1 cellular context compared by ENCODE assay signal in the genomic region with DNA sequence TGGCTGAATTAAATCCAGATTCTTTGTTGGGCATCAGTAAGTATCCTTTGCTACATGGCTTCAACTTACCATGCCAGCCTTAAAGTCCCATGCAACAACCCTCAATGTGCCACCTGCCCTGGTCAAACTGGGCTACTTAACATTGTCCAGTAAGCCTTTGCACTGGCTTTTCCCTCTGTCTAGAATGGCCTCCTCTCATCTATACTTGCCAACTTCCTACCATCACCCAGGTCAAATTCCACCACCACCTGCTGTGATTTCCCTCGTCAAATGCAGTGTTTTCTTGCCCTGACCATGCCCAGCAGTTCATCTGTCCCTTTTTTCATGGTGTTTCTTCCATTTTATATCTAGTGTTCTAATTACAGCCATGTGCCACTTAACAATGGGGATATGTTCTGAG.
TF ChIP-seq lines count a peak whose summit lies in the region.

No MANE protein-coding gene starts in this region.

TF ChIP-seq in WTC11, 78 proteins besides CTCF, POLR2A, EP300 and RAD21 (continued from another document):
- TF ChIP-seq, protein P1, sequence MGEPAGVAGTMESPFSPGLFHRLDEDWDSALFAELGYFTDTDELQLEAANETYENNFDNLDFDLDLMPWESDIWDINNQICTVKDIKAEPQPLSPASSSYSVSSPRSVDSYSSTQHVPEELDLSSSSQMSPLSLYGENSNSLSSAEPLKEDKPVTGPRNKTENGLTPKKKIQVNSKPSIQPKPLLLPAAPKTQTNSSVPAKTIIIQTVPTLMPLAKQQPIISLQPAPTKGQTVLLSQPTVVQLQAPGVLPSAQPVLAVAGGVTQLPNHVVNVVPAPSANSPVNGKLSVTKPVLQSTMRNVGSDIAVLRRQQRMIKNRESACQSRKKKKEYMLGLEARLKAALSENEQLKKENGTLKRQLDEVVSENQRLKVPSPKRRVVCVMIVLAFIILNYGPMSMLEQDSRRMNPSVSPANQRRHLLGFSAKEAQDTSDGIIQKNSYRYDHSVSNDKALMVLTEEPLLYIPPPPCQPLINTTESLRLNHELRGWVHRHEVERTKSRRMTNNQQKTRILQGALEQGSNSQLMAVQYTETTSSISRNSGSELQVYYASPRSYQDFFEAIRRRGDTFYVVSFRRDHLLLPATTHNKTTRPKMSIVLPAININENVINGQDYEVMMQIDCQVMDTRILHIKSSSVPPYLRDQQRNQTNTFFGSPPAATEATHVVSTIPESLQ (CRISPR knock-in tag; IDR thresholded peaks at IDR 0.05), result no peak
- TF ChIP-seq, protein P2, sequence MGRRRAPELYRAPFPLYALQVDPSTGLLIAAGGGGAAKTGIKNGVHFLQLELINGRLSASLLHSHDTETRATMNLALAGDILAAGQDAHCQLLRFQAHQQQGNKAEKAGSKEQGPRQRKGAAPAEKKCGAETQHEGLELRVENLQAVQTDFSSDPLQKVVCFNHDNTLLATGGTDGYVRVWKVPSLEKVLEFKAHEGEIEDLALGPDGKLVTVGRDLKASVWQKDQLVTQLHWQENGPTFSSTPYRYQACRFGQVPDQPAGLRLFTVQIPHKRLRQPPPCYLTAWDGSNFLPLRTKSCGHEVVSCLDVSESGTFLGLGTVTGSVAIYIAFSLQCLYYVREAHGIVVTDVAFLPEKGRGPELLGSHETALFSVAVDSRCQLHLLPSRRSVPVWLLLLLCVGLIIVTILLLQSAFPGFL (CRISPR knock-in tag; IDR thresholded peaks at IDR 0.05; ENCODE audit: borderline replicate concordance), result no peak
- TF ChIP-seq, protein P3, sequence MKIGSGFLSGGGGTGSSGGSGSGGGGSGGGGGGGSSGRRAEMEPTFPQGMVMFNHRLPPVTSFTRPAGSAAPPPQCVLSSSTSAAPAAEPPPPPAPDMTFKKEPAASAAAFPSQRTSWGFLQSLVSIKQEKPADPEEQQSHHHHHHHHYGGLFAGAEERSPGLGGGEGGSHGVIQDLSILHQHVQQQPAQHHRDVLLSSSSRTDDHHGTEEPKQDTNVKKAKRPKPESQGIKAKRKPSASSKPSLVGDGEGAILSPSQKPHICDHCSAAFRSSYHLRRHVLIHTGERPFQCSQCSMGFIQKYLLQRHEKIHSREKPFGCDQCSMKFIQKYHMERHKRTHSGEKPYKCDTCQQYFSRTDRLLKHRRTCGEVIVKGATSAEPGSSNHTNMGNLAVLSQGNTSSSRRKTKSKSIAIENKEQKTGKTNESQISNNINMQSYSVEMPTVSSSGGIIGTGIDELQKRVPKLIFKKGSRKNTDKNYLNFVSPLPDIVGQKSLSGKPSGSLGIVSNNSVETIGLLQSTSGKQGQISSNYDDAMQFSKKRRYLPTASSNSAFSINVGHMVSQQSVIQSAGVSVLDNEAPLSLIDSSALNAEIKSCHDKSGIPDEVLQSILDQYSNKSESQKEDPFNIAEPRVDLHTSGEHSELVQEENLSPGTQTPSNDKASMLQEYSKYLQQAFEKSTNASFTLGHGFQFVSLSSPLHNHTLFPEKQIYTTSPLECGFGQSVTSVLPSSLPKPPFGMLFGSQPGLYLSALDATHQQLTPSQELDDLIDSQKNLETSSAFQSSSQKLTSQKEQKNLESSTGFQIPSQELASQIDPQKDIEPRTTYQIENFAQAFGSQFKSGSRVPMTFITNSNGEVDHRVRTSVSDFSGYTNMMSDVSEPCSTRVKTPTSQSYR (CRISPR knock-in tag; IDR thresholded peaks at IDR 0.05), result no peak
- TF ChIP-seq, protein P4, sequence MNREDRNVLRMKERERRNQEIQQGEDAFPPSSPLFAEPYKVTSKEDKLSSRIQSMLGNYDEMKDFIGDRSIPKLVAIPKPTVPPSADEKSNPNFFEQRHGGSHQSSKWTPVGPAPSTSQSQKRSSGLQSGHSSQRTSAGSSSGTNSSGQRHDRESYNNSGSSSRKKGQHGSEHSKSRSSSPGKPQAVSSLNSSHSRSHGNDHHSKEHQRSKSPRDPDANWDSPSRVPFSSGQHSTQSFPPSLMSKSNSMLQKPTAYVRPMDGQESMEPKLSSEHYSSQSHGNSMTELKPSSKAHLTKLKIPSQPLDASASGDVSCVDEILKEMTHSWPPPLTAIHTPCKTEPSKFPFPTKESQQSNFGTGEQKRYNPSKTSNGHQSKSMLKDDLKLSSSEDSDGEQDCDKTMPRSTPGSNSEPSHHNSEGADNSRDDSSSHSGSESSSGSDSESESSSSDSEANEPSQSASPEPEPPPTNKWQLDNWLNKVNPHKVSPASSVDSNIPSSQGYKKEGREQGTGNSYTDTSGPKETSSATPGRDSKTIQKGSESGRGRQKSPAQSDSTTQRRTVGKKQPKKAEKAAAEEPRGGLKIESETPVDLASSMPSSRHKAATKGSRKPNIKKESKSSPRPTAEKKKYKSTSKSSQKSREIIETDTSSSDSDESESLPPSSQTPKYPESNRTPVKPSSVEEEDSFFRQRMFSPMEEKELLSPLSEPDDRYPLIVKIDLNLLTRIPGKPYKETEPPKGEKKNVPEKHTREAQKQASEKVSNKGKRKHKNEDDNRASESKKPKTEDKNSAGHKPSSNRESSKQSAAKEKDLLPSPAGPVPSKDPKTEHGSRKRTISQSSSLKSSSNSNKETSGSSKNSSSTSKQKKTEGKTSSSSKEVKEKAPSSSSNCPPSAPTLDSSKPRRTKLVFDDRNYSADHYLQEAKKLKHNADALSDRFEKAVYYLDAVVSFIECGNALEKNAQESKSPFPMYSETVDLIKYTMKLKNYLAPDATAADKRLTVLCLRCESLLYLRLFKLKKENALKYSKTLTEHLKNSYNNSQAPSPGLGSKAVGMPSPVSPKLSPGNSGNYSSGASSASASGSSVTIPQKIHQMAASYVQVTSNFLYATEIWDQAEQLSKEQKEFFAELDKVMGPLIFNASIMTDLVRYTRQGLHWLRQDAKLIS (CRISPR knock-in tag; IDR thresholded peaks at IDR 0.05; ENCODE audit: borderline replicate concordance), result no peak
- TF ChIP-seq, protein P5, sequence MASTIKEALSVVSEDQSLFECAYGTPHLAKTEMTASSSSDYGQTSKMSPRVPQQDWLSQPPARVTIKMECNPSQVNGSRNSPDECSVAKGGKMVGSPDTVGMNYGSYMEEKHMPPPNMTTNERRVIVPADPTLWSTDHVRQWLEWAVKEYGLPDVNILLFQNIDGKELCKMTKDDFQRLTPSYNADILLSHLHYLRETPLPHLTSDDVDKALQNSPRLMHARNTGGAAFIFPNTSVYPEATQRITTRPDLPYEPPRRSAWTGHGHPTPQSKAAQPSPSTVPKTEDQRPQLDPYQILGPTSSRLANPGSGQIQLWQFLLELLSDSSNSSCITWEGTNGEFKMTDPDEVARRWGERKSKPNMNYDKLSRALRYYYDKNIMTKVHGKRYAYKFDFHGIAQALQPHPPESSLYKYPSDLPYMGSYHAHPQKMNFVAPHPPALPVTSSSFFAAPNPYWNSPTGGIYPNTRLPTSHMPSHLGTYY (CRISPR knock-in tag; IDR thresholded peaks at IDR 0.05), result no peak
- TF ChIP-seq, protein P6, sequence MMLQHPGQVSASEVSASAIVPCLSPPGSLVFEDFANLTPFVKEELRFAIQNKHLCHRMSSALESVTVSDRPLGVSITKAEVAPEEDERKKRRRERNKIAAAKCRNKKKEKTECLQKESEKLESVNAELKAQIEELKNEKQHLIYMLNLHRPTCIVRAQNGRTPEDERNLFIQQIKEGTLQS (CRISPR knock-in tag; conservative IDR thresholded peaks at IDR 0.05), result no peak
TF ChIP-seq in WTC11: peak in this region for 0.
